In the genomic region with DNA sequence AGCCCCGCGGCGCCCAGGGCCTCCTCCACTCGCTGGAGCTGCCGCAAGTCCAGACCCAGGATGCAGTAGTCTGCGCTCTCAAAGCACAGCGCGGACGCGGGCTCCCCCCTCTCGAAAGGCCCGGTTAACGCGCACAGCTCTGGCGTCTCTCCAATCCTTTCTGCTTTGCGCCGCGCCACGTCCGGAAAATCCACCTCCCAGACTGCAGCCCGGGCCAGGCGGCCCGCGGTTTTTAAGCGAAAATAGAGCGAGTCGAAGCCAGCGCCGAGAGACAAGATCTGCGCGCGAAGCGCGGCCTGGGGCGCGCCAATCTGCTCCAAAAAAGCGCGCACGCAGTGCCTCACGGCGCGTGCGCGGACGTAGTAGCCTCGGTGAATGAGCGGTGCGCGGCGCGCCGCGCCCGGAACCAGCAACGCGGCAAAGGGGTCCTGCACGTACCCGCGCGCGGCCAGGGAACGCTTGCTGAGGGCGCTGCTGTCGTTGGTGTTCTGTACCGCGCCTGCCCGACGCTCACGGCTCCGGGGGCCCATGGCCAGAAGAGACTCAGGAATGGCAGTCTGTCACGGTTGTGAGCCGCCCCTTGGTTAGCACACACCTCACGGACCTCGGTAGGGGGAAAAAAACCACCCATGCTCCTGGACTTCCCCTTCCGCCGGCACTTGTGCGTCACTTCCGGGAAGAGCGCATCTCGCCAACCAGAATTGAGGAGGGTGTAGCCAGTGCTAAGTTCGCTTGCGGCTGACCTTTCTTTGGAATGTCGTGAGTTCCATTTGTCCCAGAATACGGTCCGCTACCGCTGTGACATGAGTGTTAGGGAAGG, we compare ENCODE assay signal across 8 cellular contexts. TPM values are rescaled to one million over a fixed set of nuclear protein-coding genes. Genes with fewer than 3 reads are reported as not detected.
DNase-seq lines count a peak whose midpoint lies in the region; ATAC-seq and TF ChIP-seq lines count a peak whose summit lies in the region.

A gene with protein sequence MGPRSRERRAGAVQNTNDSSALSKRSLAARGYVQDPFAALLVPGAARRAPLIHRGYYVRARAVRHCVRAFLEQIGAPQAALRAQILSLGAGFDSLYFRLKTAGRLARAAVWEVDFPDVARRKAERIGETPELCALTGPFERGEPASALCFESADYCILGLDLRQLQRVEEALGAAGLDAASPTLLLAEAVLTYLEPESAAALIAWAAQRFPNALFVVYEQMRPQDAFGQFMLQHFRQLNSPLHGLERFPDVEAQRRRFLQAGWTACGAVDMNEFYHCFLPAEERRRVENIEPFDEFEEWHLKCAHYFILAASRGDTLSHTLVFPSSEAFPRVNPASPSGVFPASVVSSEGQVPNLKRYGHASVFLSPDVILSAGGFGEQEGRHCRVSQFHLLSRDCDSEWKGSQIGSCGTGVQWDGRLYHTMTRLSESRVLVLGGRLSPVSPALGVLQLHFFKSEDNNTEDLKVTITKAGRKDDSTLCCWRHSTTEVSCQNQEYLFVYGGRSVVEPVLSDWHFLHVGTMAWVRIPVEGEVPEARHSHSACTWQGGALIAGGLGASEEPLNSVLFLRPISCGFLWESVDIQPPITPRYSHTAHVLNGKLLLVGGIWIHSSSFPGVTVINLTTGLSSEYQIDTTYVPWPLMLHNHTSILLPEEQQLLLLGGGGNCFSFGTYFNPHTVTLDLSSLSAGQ (minus strand): TSS at position 614 of the 820 bp plus-strand sequence. CDS start 84 bp downstream, at position 530.

- peaks cover 19% of the 10 kb centered on the region for H3K79me2 ChIP-seq in PC-3 (ENCODE audit: low read length)

- H3K4me3 ChIP-seq in PC-3 (ENCODE audit: low read length) (peak within 1 kb of the TSS; percentile 75), mucosa of descending colon (peak within 1 kb of the TSS; percentile 61)

- peak within 1 kb of the TSS; percentile 99 to 100 (median 99) for H3K27ac Mint-ChIP-seq in IgD-negative memory B cell

- intact Hi-C loops in PC-3 (cut with micrococcal nuclease) (no loop called here), mucosa of descending colon (cut with DNase I, micrococcal nuclease) (no loop called here)

- H3K27ac ChIP-seq in PC-3 (ENCODE audit: low read length) (peak within 1 kb of the TSS; percentile 72), epithelial cell of prostate (peak within 1 kb of the TSS; percentile 83)

- H3K4me1 ChIP-seq in PC-3 (ENCODE audit: insufficient read depth, low read length), result peaks cover 23% of the 10 kb centered on the region
- H3K4me1 ChIP-seq in mucosa of descending colon (ENCODE audit: low read depth), result peaks cover 15% of the 10 kb centered on the region

- H3K27me3 ChIP-seq in PC-3 (ENCODE audit: low read length), result no peaks in the 10 kb centered on the region

- peak within 1 kb of the TSS; percentile 90 for H3K4me2 ChIP-seq in PC-3 (ENCODE audit: low read length)

- peaks cover 6% of the 10 kb centered on the region; the same call in 1 of the 2 replicates for H3K36me3 ChIP-seq in PC-3 (ENCODE audit: low read depth, low read length)
- no peaks in the 10 kb centered on the region for H3K36me3 ChIP-seq in mucosa of descending colon (ENCODE audit: low read depth)

- ATAC-seq in GM21528 (IDR thresholded peaks at IDR 0.05; ENCODE audit: low FRiP score, unreplicated experiment) (peak; percentile 93), PC-3 (peak; percentile 98), mucosa of descending colon (peak; percentile 97)

- TSS peak; percentile 40 for BruUV-seq in PC-3 (replicated peaks; lab: Mats Ljungman, UMichigan)

- H2AFZ ChIP-seq in PC-3 (ENCODE audit: low read length), result peak within 1 kb of the TSS; percentile 90

- H3K9me2 ChIP-seq in PC-3 (replicated peaks; ENCODE audit: low read length), result no peaks in the 10 kb centered on the region

- peak within 1 kb of the TSS; percentile 97 to 99 (median 98) for H3K4me3 Mint-ChIP-seq in IgD-negative memory B cell

- H3K4me1 Mint-ChIP-seq in IgD-negative memory B cell, result peaks cover 16 to 32% (median 26%) of the 10 kb centered on the region in 3 donors

- POLR2A ChIA-PET in PC-3 (lab: Charles Lee; ENCODE audit: unreplicated experiment), result no interaction called here

- no peaks in the 10 kb centered on the region for H3F3A ChIP-seq in PC-3 (ENCODE audit: low read length, unreplicated experiment)

- H3K9ac ChIP-seq in PC-3 (ENCODE audit: low read length), result peak within 1 kb of the TSS; percentile 89

- DNase-seq in DMS 273 (lab: John Stamatoyannopoulos, UW; ENCODE audit: unreplicated experiment) (peak; percentile 93), PC-3 (peak; percentile 96), activated T-cell treated with anti-CD3 and anti-CD28 coated beads for 48 hours (ENCODE audit: low read depth) (peak; percentile 84), epithelial cell of prostate (ENCODE audit: low read depth, low spot score) (peak; percentile 66), mucosa of descending colon (peak; percentile 93 to 95 (median 94))
- DNase-seq in stimulated activated CD8-positive, alpha-beta memory T cell treated with anti-CD3 and anti-CD28 coated beads, Interleukin-4, amount 100 ng/mL, for 1 hour (ENCODE audit: low read depth in 2 of 2, low spot score in 1 of 2), result peak; percentile 82

- H3K9me3 Mint-ChIP-seq in IgD-negative memory B cell, result no peaks in the 10 kb centered on the region

- no peak for TF ChIP-seq CTCF in PC-3 (conservative IDR thresholded peaks at IDR 0.05; ENCODE audit: low read depth, low read length)
- TF ChIP-seq CTCF in mucosa of descending colon (IDR thresholded peaks at IDR 0.05), result no peak

- CTCF ChIA-PET in PC-3 (lab: Charles Lee), result no interaction called here

- no peaks in the 10 kb centered on the region for H3K27me3 Mint-ChIP-seq in IgD-negative memory B cell

- 0 out of 2 replicates have a peak, but pooled peaks cover 4% of the 10 kb centered on the region for H4K20me1 ChIP-seq in PC-3 (ENCODE audit: low read length)

- H3K9me3 ChIP-seq in PC-3 (ENCODE audit: low read length), result no peaks in the 10 kb centered on the region
- H3K9me3 ChIP-seq in mucosa of descending colon, result no peaks in the 10 kb centered on the region

- H3K36me3 Mint-ChIP-seq in IgD-negative memory B cell, result peaks cover 2% of the 10 kb centered on the region

RNA-seq across cellular contexts. Expression of the gene that starts here (rescaled TPM):
- polyA plus RNA-seq in IgD-negative memory B cell, result 2.8 TPM
- total RNA-seq in PC-3 (2014; rRNA removed), result 6.7 and 7.4 TPM in 2 replicates
- total RNA-seq in mucosa of descending colon, result 1 to 10 TPM; 5.0 to 5.4 (median 5.3) TPM

Comparison
In these comparisons a context has a peak if more than half of its experiments do, and no peak if none do; other contexts are left out.
1. Peak in every context shown above with its lines: DNase-seq, ATAC-seq, H3K4me3 ChIP-seq and H3K27ac ChIP-seq.